1 cellular context compared by ENCODE assay signal in the genomic region with DNA sequence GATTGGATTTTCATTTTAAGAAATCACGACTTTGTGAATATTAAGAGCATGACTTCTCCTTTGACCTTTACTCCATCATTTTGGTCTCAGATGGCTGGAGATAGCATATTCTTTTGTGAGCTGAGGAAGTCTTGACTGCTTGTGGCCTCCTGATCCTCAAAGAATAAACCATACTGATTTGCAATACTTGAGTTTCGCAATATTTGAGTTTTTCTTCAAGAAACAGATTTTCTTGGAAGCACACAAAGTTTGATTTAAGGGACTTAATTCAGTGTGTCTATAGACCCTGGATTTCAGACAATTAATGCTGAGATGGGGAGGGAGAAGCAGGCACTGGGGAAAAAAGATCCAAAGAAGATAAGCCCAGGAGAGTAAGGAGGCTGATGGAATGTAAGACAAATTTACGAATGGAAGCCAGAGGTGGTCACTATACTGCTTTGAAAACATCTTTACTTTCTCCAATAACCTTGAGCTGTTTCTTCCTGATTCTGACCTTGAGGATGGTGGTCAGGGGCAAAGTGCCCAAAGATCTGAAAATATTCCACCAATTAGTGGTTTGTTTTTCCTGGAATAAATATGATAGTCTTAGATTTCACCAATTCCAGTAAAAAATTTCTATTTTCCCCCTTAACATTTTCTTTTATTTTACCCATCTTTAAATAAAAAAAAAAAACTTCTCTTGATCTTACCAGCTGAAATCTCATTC.
TF ChIP-seq lines count a peak whose summit lies in the region.

No MANE protein-coding gene starts in this region.

TF ChIP-seq in H1, 55 proteins besides CTCF, POLR2A, EP300 and RAD21:
- TF ChIP-seq JUND (IDR thresholded peaks at IDR 0.05; ENCODE audit: low read length) (no peak), TBP (IDR thresholded peaks at IDR 0.05; ENCODE audit: low read depth, low read length) (no peak), CEBPB (IDR thresholded peaks at IDR 0.05; ENCODE audit: low read depth, low read length) (peak; percentile 62; the same call in 1 of the 2 replicates)
